Comparison of ENCODE assay signal across 13 cellular contexts in the genomic region with DNA sequence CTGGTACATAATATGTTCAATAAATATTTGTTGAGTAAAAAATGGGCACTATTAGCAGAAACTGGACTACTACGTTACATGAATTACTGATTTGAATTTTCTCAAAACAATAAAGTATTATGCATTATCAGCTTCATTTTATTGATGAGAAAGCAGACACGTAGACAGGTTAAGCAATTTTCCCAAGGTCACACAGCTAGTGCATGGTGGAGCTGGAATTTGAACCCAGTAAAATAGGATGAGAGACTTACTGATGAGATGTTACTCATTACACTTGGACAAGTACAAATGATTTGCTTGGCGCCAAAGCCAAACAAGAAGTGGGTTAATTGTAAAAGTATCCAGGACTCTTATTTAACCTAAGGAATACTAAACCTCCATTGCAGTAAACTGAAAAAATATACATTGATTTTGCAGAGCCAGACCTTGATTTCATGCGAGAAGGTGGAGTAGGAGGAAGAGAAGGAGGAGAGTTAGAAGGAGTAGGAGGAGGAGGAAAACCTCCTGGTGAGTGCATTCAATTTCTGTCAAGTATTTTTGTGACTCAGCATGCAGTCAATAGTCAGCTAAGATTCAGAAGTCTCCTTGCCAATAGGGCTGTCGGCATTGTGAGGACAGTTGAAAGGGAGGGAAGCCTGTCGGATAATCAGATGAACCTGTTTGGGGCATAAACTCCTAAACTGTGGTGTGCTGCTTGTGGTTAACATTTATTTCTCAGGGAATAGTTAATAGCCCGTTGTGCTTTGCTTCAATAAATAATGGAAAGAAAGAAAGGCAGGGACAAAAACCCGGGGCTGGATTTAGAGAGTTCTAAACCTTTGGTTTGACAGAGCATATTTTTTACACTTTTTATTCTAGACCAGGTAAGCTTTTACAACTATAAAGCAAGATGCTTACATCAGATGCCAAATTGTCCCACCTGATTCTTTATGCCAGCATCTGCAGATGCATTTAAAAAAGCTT.
DNase-seq lines count a peak whose midpoint lies in the region; ATAC-seq, FAIRE-seq and TF ChIP-seq lines count a peak whose summit lies in the region.
"Had no signal": no experiment of that assay in that cellular context is flagged by ENCODE, and none has a peak within 500 bp of the region (broad histone marks: within the 10 kb centered on the region; RNA-seq: fewer than 3 reads in every experiment).

No MANE protein-coding gene starts in this region.

- H2AFZ ChIP-seq in endothelial cell of umbilical vein (ENCODE audit: low read depth, low read length), result peak overlapping the region; percentile 81
- no peak overlapping the region for H2AFZ ChIP-seq in OCI-LY7 (ENCODE audit: low read length)

- H3K36me3 ChIP-seq in endothelial cell of umbilical vein (ENCODE audit: control insufficient read depth in 2 of 2, extremely low read depth in 1 of 2, insufficient read depth in 2 of 2, low read length in 2 of 2), result no peaks in the 10 kb centered on the region
- no peaks in the 10 kb centered on the region for H3K36me3 ChIP-seq in OCI-LY7 (ENCODE audit: insufficient read depth, low read length)
- no peaks in the 10 kb centered on the region for H3K36me3 ChIP-seq in adrenal gland (replicated peaks in 1 of 2)
- H3K36me3 ChIP-seq: sigmoid colon had no signal

- no peaks in the 10 kb centered on the region for H3K9me2 ChIP-seq in OCI-LY7 (ENCODE audit: insufficient read depth, low read length)

- H3K9ac ChIP-seq in endothelial cell of umbilical vein (replicated peaks; ENCODE audit: extremely low read depth, insufficient read depth, low read length), result no peak overlapping the region

- H4K20me1 ChIP-seq in endothelial cell of umbilical vein (replicated peaks; ENCODE audit: control insufficient read depth, extremely low read depth, insufficient read depth, low read length), result no peaks in the 10 kb centered on the region
- no peaks in the 10 kb centered on the region for H4K20me1 ChIP-seq in OCI-LY7 (ENCODE audit: insufficient read depth, low read length)

- H3K4me1 ChIP-seq in endothelial cell of umbilical vein (ENCODE audit: control insufficient read depth, extremely low read depth, insufficient read depth, low read length) (peaks cover 12% of the 10 kb centered on the region), OCI-LY7 (ENCODE audit: insufficient read depth, low read length, poor library complexity, severe bottlenecking) (no peaks in the 10 kb centered on the region), adrenal gland (replicated peaks in 1 of 2) (no peaks in the 10 kb centered on the region)
- H3K4me1 ChIP-seq: sigmoid colon had no signal

- H3K79me2 ChIP-seq in endothelial cell of umbilical vein (ENCODE audit: control insufficient read depth, insufficient read depth, low read length) (no peaks in the 10 kb centered on the region), OCI-LY7 (ENCODE audit: insufficient read depth, low read depth, low read length) (no peaks in the 10 kb centered on the region)

- H3K9me3 ChIP-seq in endothelial cell of umbilical vein (replicated peaks; ENCODE audit: control insufficient read depth, insufficient read depth, low read length), result no peaks in the 10 kb centered on the region
- no peaks in the 10 kb centered on the region for H3K9me3 ChIP-seq in OCI-LY7 (ENCODE audit: low read length)
- no peaks in the 10 kb centered on the region for H3K9me3 ChIP-seq in adrenal gland (replicated peaks in 1 of 3)
- H3K9me3 ChIP-seq: sigmoid colon had no signal

- BruUV-seq in endothelial cell of umbilical vein (replicated peaks; lab: Mats Ljungman, UMichigan) (no TSS peak), OCI-LY7 (replicated peaks; lab: Mats Ljungman, UMichigan) (no TSS peak)

- intact Hi-C loops in endothelial cell of umbilical vein (cut with micrococcal nuclease), result no loop called here
- intact Hi-C loops in left ventricle myocardium superior (cut with micrococcal nuclease), result no loop called here
- intact Hi-C loops in OCI-LY7 (cut with micrococcal nuclease; ENCODE audit: unreplicated experiment), result no loop called here
- intact Hi-C loops in adrenal gland (cut with DNase I), result no loop called here

- H3K27me3 ChIP-seq in endothelial cell of umbilical vein (ENCODE audit: control insufficient read depth in 2 of 2, insufficient read depth in 2 of 2, low read length in 2 of 2) (no peaks in the 10 kb centered on the region), adrenal gland (no peaks in the 10 kb centered on the region)
- H3K27me3 ChIP-seq: sigmoid colon had no signal

- H3K4me2 ChIP-seq in endothelial cell of umbilical vein (ENCODE audit: insufficient read depth, low read length), result no peak overlapping the region
- no peak overlapping the region for H3K4me2 ChIP-seq in OCI-LY7 (ENCODE audit: low read length)

- no peak overlapping the region for H3K27ac ChIP-seq in endothelial cell of umbilical vein (ENCODE audit: insufficient read depth, low read depth, low read length)
- H3K27ac ChIP-seq in OCI-LY7 (ENCODE audit: low read depth, low read length, poor library complexity, severe bottlenecking), result no peak overlapping the region
- H3K27ac ChIP-seq in adrenal gland, result no peak overlapping the region
- H3K27ac ChIP-seq: sigmoid colon, VCaP had no signal

- DNase-seq in GM03348 (ENCODE audit: low spot score) (peak; percentile 60), RCC 7860 (ENCODE audit: low spot score) (peak; percentile 68), endothelial cell of umbilical vein (ENCODE audit: low read depth, low spot score) (peak; percentile 8), myocyte (ENCODE audit: low read depth) (peak; percentile 4), left ventricle myocardium superior (no peak), OCI-LY7 (ENCODE audit: low spot score) (no peak), adrenal gland (no peak)
- DNase-seq: activated T-cell treated with anti-CD3 and anti-CD28 coated beads, Interleukin-2, amount 50 U/mL, for 48 hours; NCI-H1105; sigmoid colon had no signal

- peak; percentile 86 for FAIRE-seq in RCC 7860 (lab: Jason Lieb, UNC)
- peak; percentile 26 for FAIRE-seq in endothelial cell of umbilical vein (lab: Jason Lieb, UNC)
- FAIRE-seq: colon had no signal

- H3K9me1 ChIP-seq in endothelial cell of umbilical vein (replicated peaks; ENCODE audit: control insufficient read depth, extremely low read depth, insufficient read depth, low read length), result no peaks in the 10 kb centered on the region

- dilution Hi-C loops in endothelial cell of umbilical vein (cut with MboI; ENCODE audit: extremely low pct_ligation_motif_present, low sequenced_read_pairs), result no loop called here

- CTCF ChIA-PET in endothelial cell of umbilical vein (lab: Charles Lee) (interaction anchor here (1.3 kb wide), 1 partner anchor 16 kb away, joined by 4 read pairs; no protein-coding TSS in a partner anchor), OCI-LY7 (lab: Charles Lee; ENCODE audit: unreplicated experiment) (no interaction called here)

- TF ChIP-seq CTCF in endothelial cell of umbilical vein (IDR thresholded peaks at IDR 0.05; ENCODE audit: extremely low read depth in 1 of 2, insufficient read depth in 1 of 2, low read depth in 1 of 2, low read length in 2 of 2) (no peak), OCI-LY7 (conservative IDR thresholded peaks at IDR 0.05; ENCODE audit: low read length) (no peak), adrenal gland (IDR thresholded peaks at IDR 0.05) (no peak)

- TF ChIP-seq POLR2A in endothelial cell of umbilical vein (IDR thresholded peaks at IDR 0.05; ENCODE audit: low read depth, low read length) (no peak), adrenal gland (IDR thresholded peaks at IDR 0.05) (no peak)

- H3K4me3 ChIP-seq in endothelial cell of umbilical vein (replicated peaks in 1 of 3; ENCODE audit: insufficient read depth in 1 of 3, low read depth in 1 of 3, low read length in 3 of 3) (no peak overlapping the region), OCI-LY7 (ENCODE audit: low read depth, low read length, poor library complexity, severe bottlenecking) (no peak overlapping the region), adrenal gland (no peak overlapping the region)
- H3K4me3 ChIP-seq: sigmoid colon had no signal

- no peak for ATAC-seq in left ventricle myocardium superior
- ATAC-seq in HG03460 (IDR thresholded peaks at IDR 0.05; ENCODE audit: unreplicated experiment), result no peak

- POLR2A ChIA-PET in endothelial cell of umbilical vein (lab: Charles Lee), result no interaction called here
- POLR2A ChIA-PET in OCI-LY7 (lab: Charles Lee), result interaction anchor here (0.7 kb wide), 3 partner anchors 115 to 134 kb away, joined by 3 read pairs; no protein-coding TSS in a partner anchor

- 61 to 66% (median 64%) methylated on average over 8 of the region's 8 CpGs for WGBS in adrenal gland, 4 donors

TF ChIP-seq in endothelial cell of umbilical vein, 7 proteins besides CTCF, POLR2A, EP300 and RAD21:
- TF ChIP-seq FOS (IDR thresholded peaks at IDR 0.05; ENCODE audit: borderline replicate concordance, insufficient read depth, low read length) (no peak), MYC (IDR thresholded peaks at IDR 0.05; ENCODE audit: low read depth, low read length) (no peak), JUN (IDR thresholded peaks at IDR 0.05; ENCODE audit: borderline replicate concordance, insufficient read depth, insufficient read length, low read depth) (no peak), POLR2AphosphoS5 (IDR thresholded peaks at IDR 0.05; ENCODE audit: insufficient read depth, low read depth, low read length) (no peak), GATA2 (IDR thresholded peaks at IDR 0.05; ENCODE audit: insufficient read depth, insufficient read length, low read depth, low read length) (no peak), EZH2 (IDR thresholded peaks at IDR 0.05; ENCODE audit: borderline replicate concordance, low read depth, low read length, severe bottlenecking) (no peak)

Comparison
In these comparisons a context has a peak if more than half of its experiments do, and no peak if none do; other contexts are left out.
1. DNase-seq: peak in GM03348 (single experiment), RCC 7860 (single experiment), endothelial cell of umbilical vein (single experiment) and myocyte (single experiment); none in left ventricle myocardium superior (single experiment), OCI-LY7 (single experiment) and adrenal gland (0 of 7).